Comparison of ENCODE assay signal across 1 cellular context in the genomic region with DNA sequence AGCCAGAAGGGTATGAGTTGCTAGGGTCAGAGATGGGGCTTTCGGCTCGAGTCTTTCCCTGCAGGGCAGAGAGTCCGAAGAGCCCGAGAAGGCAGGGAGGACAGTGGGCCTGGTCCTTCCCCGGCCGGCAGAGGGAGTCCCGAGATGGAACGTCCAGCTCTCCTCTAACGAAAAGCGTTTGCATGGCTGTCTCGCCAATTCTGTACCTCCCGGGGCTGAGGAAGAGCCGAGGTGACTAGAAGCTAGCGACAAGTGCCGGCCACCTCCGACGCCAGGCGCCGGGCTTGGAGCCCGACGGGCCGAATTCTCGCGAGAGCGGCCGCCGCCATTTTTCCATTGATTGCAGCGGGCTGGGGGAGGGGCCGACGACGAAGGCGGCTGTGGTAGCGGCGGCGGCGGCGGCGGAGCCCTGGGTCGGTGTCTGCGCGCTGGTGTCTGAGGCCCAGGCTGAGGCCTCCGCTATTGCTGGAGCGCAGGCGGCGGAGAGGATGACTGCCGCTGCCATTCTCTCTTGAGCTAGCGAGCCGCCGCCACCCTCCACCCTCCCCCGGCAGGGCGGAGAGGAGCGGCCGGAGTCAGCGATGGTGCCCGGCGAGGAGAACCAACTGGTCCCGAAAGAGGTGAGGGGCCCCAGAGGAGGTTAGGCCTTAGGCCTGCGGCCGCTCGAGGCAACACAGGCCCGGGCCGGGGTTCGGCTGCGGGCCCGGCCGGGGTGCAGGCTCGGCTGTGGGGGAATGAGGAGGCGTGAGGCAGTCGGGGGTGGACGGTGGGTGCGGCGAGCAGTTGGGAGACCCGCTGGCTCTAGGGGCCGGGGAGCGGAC.
A peak's percentile ranks its signal among the peaks of the same experiment; 100 is the strongest.
TF ChIP-seq lines count a peak whose summit lies in the region.

A gene with protein sequence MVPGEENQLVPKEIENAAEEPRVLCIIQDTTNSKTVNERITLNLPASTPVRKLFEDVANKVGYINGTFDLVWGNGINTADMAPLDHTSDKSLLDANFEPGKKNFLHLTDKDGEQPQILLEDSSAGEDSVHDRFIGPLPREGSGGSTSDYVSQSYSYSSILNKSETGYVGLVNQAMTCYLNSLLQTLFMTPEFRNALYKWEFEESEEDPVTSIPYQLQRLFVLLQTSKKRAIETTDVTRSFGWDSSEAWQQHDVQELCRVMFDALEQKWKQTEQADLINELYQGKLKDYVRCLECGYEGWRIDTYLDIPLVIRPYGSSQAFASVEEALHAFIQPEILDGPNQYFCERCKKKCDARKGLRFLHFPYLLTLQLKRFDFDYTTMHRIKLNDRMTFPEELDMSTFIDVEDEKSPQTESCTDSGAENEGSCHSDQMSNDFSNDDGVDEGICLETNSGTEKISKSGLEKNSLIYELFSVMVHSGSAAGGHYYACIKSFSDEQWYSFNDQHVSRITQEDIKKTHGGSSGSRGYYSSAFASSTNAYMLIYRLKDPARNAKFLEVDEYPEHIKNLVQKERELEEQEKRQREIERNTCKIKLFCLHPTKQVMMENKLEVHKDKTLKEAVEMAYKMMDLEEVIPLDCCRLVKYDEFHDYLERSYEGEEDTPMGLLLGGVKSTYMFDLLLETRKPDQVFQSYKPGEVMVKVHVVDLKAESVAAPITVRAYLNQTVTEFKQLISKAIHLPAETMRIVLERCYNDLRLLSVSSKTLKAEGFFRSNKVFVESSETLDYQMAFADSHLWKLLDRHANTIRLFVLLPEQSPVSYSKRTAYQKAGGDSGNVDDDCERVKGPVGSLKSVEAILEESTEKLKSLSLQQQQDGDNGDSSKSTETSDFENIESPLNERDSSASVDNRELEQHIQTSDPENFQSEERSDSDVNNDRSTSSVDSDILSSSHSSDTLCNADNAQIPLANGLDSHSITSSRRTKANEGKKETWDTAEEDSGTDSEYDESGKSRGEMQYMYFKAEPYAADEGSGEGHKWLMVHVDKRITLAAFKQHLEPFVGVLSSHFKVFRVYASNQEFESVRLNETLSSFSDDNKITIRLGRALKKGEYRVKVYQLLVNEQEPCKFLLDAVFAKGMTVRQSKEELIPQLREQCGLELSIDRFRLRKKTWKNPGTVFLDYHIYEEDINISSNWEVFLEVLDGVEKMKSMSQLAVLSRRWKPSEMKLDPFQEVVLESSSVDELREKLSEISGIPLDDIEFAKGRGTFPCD (N-terminal part only) (plus strand): TSS at position 368 of the 821 bp plus-strand sequence. CDS start 214 bp downstream, at position 582.

TF ChIP-seq in H1, 55 proteins besides CTCF, POLR2A, EP300 and RAD21 (continues in another document):
- TF ChIP-seq BRCA1 (IDR thresholded peaks at IDR 0.05; ENCODE audit: low read depth, low read length) (peak; percentile 82), USF2 (IDR thresholded peaks at IDR 0.05; ENCODE audit: low read length) (no peak), SAP30 (IDR thresholded peaks at IDR 0.05; ENCODE audit: insufficient read depth, insufficient replicate concordance, low read length) (no peak), POLR2AphosphoS5 (IDR thresholded peaks at IDR 0.05; ENCODE audit: low read depth, low read length) (peak; percentile 52; the same call in 1 of the 2 replicates), BACH1 (IDR thresholded peaks at IDR 0.05; ENCODE audit: low read length) (no peak), GTF2F1 (IDR thresholded peaks at IDR 0.05; ENCODE audit: borderline replicate concordance, low read depth, low read length) (no peak), TBP (IDR thresholded peaks at IDR 0.05; ENCODE audit: low read depth, low read length) (peak; percentile 59; the same call in 1 of the 2 replicates), CTBP2 (IDR thresholded peaks at IDR 0.05; ENCODE audit: borderline replicate concordance, insufficient read depth, insufficient read length, low read length) (no peak), RNF2 (IDR thresholded peaks at IDR 0.05; ENCODE audit: borderline replicate concordance, low read depth, low read length, missing control alignments, poor library complexity, severe bottlenecking) (no peak), BCL11A (IDR thresholded peaks at IDR 0.05; ENCODE audit: low read depth in 2 of 2, low read length in 2 of 2) (no peak), NANOG (IDR thresholded peaks at IDR 0.05; ENCODE audit: insufficient read depth, low read depth, low read length, poor library complexity, severe bottlenecking) (no peak), TAF7 (optimal IDR thresholded peaks at IDR 0.05; ENCODE audit: borderline replicate concordance, low read depth, low read length) (no peak), RFX5 (IDR thresholded peaks at IDR 0.05; ENCODE audit: borderline replicate concordance, low read depth, low read length) (no peak), TAF1 (IDR thresholded peaks at IDR 0.05; ENCODE audit: low read depth, low read length) (peak; percentile 87), CEBPB (IDR thresholded peaks at IDR 0.05; ENCODE audit: low read depth, low read length) (no peak), PHF8 (conservative IDR thresholded peaks at IDR 0.05; ENCODE audit: low read depth, low read length) (peak; percentile 77), HDAC6 (IDR thresholded peaks at IDR 0.05; ENCODE audit: low read depth, low read length) (no peak), CHD2 (IDR thresholded peaks at IDR 0.05; ENCODE audit: low read length) (peak; percentile 96), KDM5A (IDR thresholded peaks at IDR 0.05; ENCODE audit: low read length) (no peak), TEAD4 (IDR thresholded peaks at IDR 0.05; ENCODE audit: low read depth, low read length) (no peak), SUZ12 (IDR thresholded peaks at IDR 0.05; ENCODE audit: low read length) (no peak), CBX5 (IDR thresholded peaks at IDR 0.05; ENCODE audit: low read depth, low read length) (no peak), ZNF274 (IDR thresholded peaks at IDR 0.05; ENCODE audit: borderline replicate concordance, extremely low read depth, low read length) (no peak), FOSL1 (IDR thresholded peaks at IDR 0.05; ENCODE audit: insufficient read depth, low read depth, low read length) (no peak), GABPA (IDR thresholded peaks at IDR 0.05; ENCODE audit: borderline replicate concordance, insufficient read depth, low read length) (no peak), MAX (IDR thresholded peaks at IDR 0.05) (peak; percentile 8; the same call in 1 of the 2 replicates), SP2 (IDR thresholded peaks at IDR 0.05; ENCODE audit: low read length) (no peak), SP4 (IDR thresholded peaks at IDR 0.05; ENCODE audit: low read length) (no peak), JUND (IDR thresholded peaks at IDR 0.05; ENCODE audit: low read length) (no peak), RXRA (IDR thresholded peaks at IDR 0.05; ENCODE audit: insufficient read depth, low read depth, low read length) (no peak), NRF1 (IDR thresholded peaks at IDR 0.05; ENCODE audit: low read depth, low read length) (no peak), HDAC2 (IDR thresholded peaks at IDR 0.05; ENCODE audit: borderline replicate concordance in 1 of 2, low read depth in 2 of 2, low read length in 2 of 2) (no peak), CHD1 (IDR thresholded peaks at IDR 0.05; ENCODE audit: low read depth, low read length) (peak; percentile 60; the same call in 1 of the 2 replicates), EGR1 (IDR thresholded peaks at IDR 0.05; ENCODE audit: borderline replicate concordance, low read depth, low read length) (peak; percentile 37; the same call in 1 of the 2 replicates), POU5F1 (IDR thresholded peaks at IDR 0.05; ENCODE audit: low read depth, low read length) (no peak), KDM4A (IDR thresholded peaks at IDR 0.05; ENCODE audit: low read depth, low read length, severe bottlenecking) (peak; percentile 97), JUN (IDR thresholded peaks at IDR 0.05; ENCODE audit: low read depth, low read length) (no peak), TCF12 (IDR thresholded peaks at IDR 0.05; ENCODE audit: low read depth, low read length) (no peak), CBX8 (IDR thresholded peaks at IDR 0.05; ENCODE audit: borderline replicate concordance, low read depth, low read length) (no peak), SP1 (IDR thresholded peaks at IDR 0.05; ENCODE audit: low read depth, low read length) (no peak), SIRT6 (IDR thresholded peaks at IDR 0.05; ENCODE audit: low read length) (no peak), SRF (IDR thresholded peaks at IDR 0.05; ENCODE audit: low read depth, low read length) (no peak), MAFK (IDR thresholded peaks at IDR 0.05; ENCODE audit: low read depth, low read length) (no peak), SIN3A (conservative IDR thresholded peaks at IDR 0.05 in 1 of 2, IDR thresholded peaks at IDR 0.05 in 1 of 2; ENCODE audit: low read depth in 1 of 2, low read length in 2 of 2) (peak in 1 of 2 experiments; percentile 37; a peak in 1 of 4 replicates), SIX5 (IDR thresholded peaks at IDR 0.05; ENCODE audit: low read depth, low read length) (no peak), ASH2L (IDR thresholded peaks at IDR 0.05; ENCODE audit: low read length) (peak; percentile 93)
- TF ChIP-seq, protein P1, sequence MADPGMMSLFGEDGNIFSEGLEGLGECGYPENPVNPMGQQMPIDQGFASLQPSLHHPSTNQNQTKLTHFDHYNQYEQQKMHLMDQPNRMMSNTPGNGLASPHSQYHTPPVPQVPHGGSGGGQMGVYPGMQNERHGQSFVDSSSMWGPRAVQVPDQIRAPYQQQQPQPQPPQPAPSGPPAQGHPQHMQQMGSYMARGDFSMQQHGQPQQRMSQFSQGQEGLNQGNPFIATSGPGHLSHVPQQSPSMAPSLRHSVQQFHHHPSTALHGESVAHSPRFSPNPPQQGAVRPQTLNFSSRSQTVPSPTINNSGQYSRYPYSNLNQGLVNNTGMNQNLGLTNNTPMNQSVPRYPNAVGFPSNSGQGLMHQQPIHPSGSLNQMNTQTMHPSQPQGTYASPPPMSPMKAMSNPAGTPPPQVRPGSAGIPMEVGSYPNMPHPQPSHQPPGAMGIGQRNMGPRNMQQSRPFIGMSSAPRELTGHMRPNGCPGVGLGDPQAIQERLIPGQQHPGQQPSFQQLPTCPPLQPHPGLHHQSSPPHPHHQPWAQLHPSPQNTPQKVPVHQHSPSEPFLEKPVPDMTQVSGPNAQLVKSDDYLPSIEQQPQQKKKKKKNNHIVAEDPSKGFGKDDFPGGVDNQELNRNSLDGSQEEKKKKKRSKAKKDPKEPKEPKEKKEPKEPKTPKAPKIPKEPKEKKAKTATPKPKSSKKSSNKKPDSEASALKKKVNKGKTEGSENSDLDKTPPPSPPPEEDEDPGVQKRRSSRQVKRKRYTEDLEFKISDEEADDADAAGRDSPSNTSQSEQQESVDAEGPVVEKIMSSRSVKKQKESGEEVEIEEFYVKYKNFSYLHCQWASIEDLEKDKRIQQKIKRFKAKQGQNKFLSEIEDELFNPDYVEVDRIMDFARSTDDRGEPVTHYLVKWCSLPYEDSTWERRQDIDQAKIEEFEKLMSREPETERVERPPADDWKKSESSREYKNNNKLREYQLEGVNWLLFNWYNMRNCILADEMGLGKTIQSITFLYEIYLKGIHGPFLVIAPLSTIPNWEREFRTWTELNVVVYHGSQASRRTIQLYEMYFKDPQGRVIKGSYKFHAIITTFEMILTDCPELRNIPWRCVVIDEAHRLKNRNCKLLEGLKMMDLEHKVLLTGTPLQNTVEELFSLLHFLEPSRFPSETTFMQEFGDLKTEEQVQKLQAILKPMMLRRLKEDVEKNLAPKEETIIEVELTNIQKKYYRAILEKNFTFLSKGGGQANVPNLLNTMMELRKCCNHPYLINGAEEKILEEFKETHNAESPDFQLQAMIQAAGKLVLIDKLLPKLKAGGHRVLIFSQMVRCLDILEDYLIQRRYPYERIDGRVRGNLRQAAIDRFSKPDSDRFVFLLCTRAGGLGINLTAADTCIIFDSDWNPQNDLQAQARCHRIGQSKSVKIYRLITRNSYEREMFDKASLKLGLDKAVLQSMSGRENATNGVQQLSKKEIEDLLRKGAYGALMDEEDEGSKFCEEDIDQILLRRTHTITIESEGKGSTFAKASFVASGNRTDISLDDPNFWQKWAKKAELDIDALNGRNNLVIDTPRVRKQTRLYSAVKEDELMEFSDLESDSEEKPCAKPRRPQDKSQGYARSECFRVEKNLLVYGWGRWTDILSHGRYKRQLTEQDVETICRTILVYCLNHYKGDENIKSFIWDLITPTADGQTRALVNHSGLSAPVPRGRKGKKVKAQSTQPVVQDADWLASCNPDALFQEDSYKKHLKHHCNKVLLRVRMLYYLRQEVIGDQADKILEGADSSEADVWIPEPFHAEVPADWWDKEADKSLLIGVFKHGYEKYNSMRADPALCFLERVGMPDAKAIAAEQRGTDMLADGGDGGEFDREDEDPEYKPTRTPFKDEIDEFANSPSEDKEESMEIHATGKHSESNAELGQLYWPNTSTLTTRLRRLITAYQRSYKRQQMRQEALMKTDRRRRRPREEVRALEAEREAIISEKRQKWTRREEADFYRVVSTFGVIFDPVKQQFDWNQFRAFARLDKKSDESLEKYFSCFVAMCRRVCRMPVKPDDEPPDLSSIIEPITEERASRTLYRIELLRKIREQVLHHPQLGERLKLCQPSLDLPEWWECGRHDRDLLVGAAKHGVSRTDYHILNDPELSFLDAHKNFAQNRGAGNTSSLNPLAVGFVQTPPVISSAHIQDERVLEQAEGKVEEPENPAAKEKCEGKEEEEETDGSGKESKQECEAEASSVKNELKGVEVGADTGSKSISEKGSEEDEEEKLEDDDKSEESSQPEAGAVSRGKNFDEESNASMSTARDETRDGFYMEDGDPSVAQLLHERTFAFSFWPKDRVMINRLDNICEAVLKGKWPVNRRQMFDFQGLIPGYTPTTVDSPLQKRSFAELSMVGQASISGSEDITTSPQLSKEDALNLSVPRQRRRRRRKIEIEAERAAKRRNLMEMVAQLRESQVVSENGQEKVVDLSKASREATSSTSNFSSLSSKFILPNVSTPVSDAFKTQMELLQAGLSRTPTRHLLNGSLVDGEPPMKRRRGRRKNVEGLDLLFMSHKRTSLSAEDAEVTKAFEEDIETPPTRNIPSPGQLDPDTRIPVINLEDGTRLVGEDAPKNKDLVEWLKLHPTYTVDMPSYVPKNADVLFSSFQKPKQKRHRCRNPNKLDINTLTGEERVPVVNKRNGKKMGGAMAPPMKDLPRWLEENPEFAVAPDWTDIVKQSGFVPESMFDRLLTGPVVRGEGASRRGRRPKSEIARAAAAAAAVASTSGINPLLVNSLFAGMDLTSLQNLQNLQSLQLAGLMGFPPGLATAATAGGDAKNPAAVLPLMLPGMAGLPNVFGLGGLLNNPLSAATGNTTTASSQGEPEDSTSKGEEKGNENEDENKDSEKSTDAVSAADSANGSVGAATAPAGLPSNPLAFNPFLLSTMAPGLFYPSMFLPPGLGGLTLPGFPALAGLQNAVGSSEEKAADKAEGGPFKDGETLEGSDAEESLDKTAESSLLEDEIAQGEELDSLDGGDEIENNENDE (IDR thresholded peaks at IDR 0.05; ENCODE audit: insufficient replicate concordance, low read length) = no peak
- TF ChIP-seq, protein P2, sequence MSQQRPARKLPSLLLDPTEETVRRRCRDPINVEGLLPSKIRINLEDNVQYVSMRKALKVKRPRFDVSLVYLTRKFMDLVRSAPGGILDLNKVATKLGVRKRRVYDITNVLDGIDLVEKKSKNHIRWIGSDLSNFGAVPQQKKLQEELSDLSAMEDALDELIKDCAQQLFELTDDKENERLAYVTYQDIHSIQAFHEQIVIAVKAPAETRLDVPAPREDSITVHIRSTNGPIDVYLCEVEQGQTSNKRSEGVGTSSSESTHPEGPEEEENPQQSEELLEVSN (IDR thresholded peaks at IDR 0.05) = no peak
